In genomic region chr1:32848354-32849063, GRCh38 we compare ENCODE assay signal across 32 cellular contexts. TPM values are rescaled to one million over a fixed set of nuclear protein-coding genes. Genes with fewer than 3 reads are reported as not detected.
A peak's percentile ranks its signal among the peaks of the same experiment; 100 is the strongest.
DNase-seq lines count a peak whose midpoint lies in the region; ATAC-seq and TF ChIP-seq lines count a peak whose summit lies in the region.
"Had no signal": no experiment of that assay in that cellular context is flagged by ENCODE, and none has a peak within 500 bp of the region (broad histone marks: within the 10 kb centered on the region; RNA-seq: fewer than 3 reads in every experiment).

No MANE protein-coding gene starts in this region.

- WGBS in body of pancreas, 2 donors = 41 to 43% methylated on average over 2 of the region's 2 CpGs

- H3K4me3 ChIP-seq in dorsolateral prefrontal cortex (no peak overlapping the region), body of pancreas (no peak overlapping the region)
- H3K4me3 ChIP-seq: skin epidermis, suprapubic skin, upper lobe of right lung had no signal

- TF ChIP-seq CTCF in GM13977 (IDR thresholded peaks at IDR 0.05; ENCODE audit: extremely low read depth, insufficient read depth, missing control alignments) (no peak), dorsolateral prefrontal cortex (IDR thresholded peaks at IDR 0.05 in 54 of 56, conservative IDR thresholded peaks at IDR 0.05 in 2 of 56; ENCODE audit: low read depth in 1 of 56, partially characterized antibody in 56 of 56) (no peak), body of pancreas (IDR thresholded peaks at IDR 0.05) (no peak)

- H3K36me3 ChIP-seq in body of pancreas (replicated peaks in 1 of 2; ENCODE audit: insufficient read depth in 1 of 2, low read depth in 2 of 2) = no peaks in the 10 kb centered on the region

- in situ Hi-C loops in GM13977 (cut with MboI; ENCODE audit: low pct_unique_long_range_greater_than_20kb, low sequenced_read_pairs, unreplicated experiment) = no loop called here

- H3K27ac ChIP-seq in dorsolateral prefrontal cortex (peak overlapping the region in 37 of 59 donors; percentile 1 to 67 (median 42)), body of pancreas (no peak overlapping the region)
- H3K27ac ChIP-seq: 22Rv1, brain microvascular endothelial cell, C4-2B, skin epidermis, suprapubic skin, upper lobe of right lung had no signal

- no peaks in the 10 kb centered on the region for H3K27me3 ChIP-seq in dorsolateral prefrontal cortex
- no peaks in the 10 kb centered on the region for H3K27me3 ChIP-seq in body of pancreas
- H3K27me3 ChIP-seq: brain microvascular endothelial cell, suprapubic skin, upper lobe of right lung had no signal

- no peak for TF ChIP-seq POLR2A in body of pancreas (IDR thresholded peaks at IDR 0.05)

- DNase-seq in NCI-H1417 (lab: John Stamatoyannopoulos, UW) (peak in 2 of 3 experiments; percentile 17 to 74), NCI-H1417 treated with DMSO at 0.1 percent for 48 hours (lab: John Stamatoyannopoulos, UW) (no peak), GM13977 (ENCODE audit: low spot score) (peak; percentile 48), NCI-H2081 (lab: John Stamatoyannopoulos, UW) (peak; percentile 9 to 74), dorsolateral prefrontal cortex (no peak), body of pancreas (no peak)
- DNase-seq in stimulated activated CD4-positive, alpha-beta T cell treated with anti-CD3 and anti-CD28 coated beads, Interleukin-4, amount 100 ng/mL, for 24 hours = no peak
- DNase-seq: activated CD4-positive, alpha-beta T cell treated with anti-CD3 and anti-CD28 coated beads for 4 hours; activated CD8-positive, alpha-beta T cell treated with anti-CD3 and anti-CD28 coated beads, Interleukin-2, amount 10 ng/mL, durations not matched to agents 7 days and 5 days; activated naive CD4-positive, alpha-beta T cell treated with anti-CD3 and anti-CD28 coated beads, Interleukin-2, amount 50 U/mL, for 16 hours; brain microvascular endothelial cell; cerebellar nuclear complex; COR-L47; dermis blood vessel endothelial cell; DMS53; head of caudate nucleus; Kasumi-1; kidney; NCI-H187 treated with DMSO at 0.1 percent for 48 hours; NCI-H446 treated with DMSO at 0.1 percent for 48 hours; NK-92 treated with Interleukin-12 subunit alpha and Interleukin-12 subunit beta, amount 100 ng/mL, for 24 hours; PC-3; stimulated activated naive CD4-positive, alpha-beta T cell treated with Interleukin-2 at 50 U/mL for 16 hours; upper lobe of right lung had no signal

- H3K4me1 ChIP-seq in body of pancreas = no peaks in the 10 kb centered on the region
- H3K4me1 ChIP-seq: suprapubic skin, upper lobe of right lung had no signal

- intact Hi-C loops in dorsolateral prefrontal cortex (cut with DNase I) = no loop called here
- intact Hi-C loops in body of pancreas (cut with DNase I) = no loop called here

- ATAC-seq in GM21717 (IDR thresholded peaks at IDR 0.05; ENCODE audit: unreplicated experiment) (no peak), body of pancreas (no peak)
- ATAC-seq: activated CD8-positive, alpha-beta T cell treated with anti-CD3 and anti-CD28 coated beads, Interleukin-2, amount 10 ng/mL, durations not matched to agents 7 days and 5 days; esophagus mucosa; PC-3; Right ventricle myocardium inferior; upper lobe of right lung had no signal

- no peaks in the 10 kb centered on the region for H3K9me3 ChIP-seq in body of pancreas
- H3K9me3 ChIP-seq: suprapubic skin, upper lobe of right lung had no signal

RNA-seq across cellular contexts. Expression of gene FNDC5, which starts 22.2 kb away (rescaled TPM):
- total RNA-seq in dorsolateral prefrontal cortex (10 to 100 TPM in 119 of 120 experiments, 1 to 10 TPM in 1; 5.1 to 60.1 (median 32.9) TPM), body of pancreas (not detected)
- total RNA-seq: activated CD8-positive, alpha-beta T cell treated with anti-CD3 and anti-CD28 coated beads, Interleukin-2, amount 10 ng/mL, durations not matched to agents 7 days and 5 days; esophagus mucosa had no signal

RNA-seq across cellular contexts. Expression of gene S100PBP, which starts 31.1 kb away (rescaled TPM):
- 10 to 100 TPM; 26.9 to 75.5 (median 43.2) TPM for total RNA-seq in dorsolateral prefrontal cortex
- total RNA-seq in body of pancreas = 10 to 100 TPM; 15.6 to 27.0 TPM

RNA-seq across cellular contexts. Expression of gene YARS1, which starts 31.4 kb away (rescaled TPM):
- 100 to 1,000 TPM in 107 of 120 experiments, 10 to 100 TPM in 13; 66.2 to 170 (median 126) TPM for total RNA-seq in dorsolateral prefrontal cortex
- total RNA-seq in body of pancreas = 10 to 100 TPM; 40.2 to 76.8 TPM

RNA-seq across cellular contexts. Expression of gene HPCA, which starts 37.8 kb away (rescaled TPM):
- 100 to 1,000 TPM in 115 of 120 experiments, 10 to 100 TPM in 5; 50.4 to 310 (median 190) TPM for total RNA-seq in dorsolateral prefrontal cortex
- total RNA-seq in body of pancreas = not detected
- total RNA-seq: activated CD8-positive, alpha-beta T cell treated with anti-CD3 and anti-CD28 coated beads, Interleukin-2, amount 10 ng/mL, durations not matched to agents 7 days and 5 days; dermis blood vessel endothelial cell; esophagus mucosa; fibroblast of villous mesenchyme; PC-3; Right ventricle myocardium inferior; suprapubic skin; upper lobe of right lung had no signal

RNA-seq across cellular contexts. Expression of gene TMEM54, which starts 52.7 kb away (rescaled TPM):
- total RNA-seq in dorsolateral prefrontal cortex = 10 to 100 TPM; 16.8 to 69.5 (median 35.8) TPM
- 10 to 100 TPM; 40.2 to 41.2 TPM for total RNA-seq in body of pancreas
- total RNA-seq: activated CD8-positive, alpha-beta T cell treated with anti-CD3 and anti-CD28 coated beads, Interleukin-2, amount 10 ng/mL, durations not matched to agents 7 days and 5 days had no signal

Comparison
In these comparisons a context has a peak if more than half of its experiments do, and no peak if none do; other contexts are left out.
1. DNase-seq: peak in NCI-H1417 (2 of 3), GM13977 (single experiment) and NCI-H2081 (2 of 2); none in NCI-H1417 treated with DMSO at 0.1 percent for 48 hours (single experiment), dorsolateral prefrontal cortex (0 of 10), stimulated activated CD4-positive, alpha-beta T cell treated with anti-CD3 and anti-CD28 coated beads, Interleukin-4, amount 100 ng/mL, for 24 hours (single experiment) and body of pancreas (0 of 4).
2. H3K27ac ChIP-seq: peak in dorsolateral prefrontal cortex (37 of 59); none in body of pancreas (0 of 4).
3. RNA of gene FNDC5, which starts 22.2 kb away (total RNA-seq): 5.1 to 60.1 TPM in dorsolateral prefrontal cortex; not detected in body of pancreas; every median in the first group is over 4 times any median in the second.